ENCODE assay signal across 16 cellular contexts in genomic region chr6:160973311-160973710, GRCh38. TPM values are rescaled to one million over a fixed set of nuclear protein-coding genes. Genes with fewer than 3 reads are reported as not detected.
DNase-seq lines count a peak whose midpoint lies in the region; ATAC-seq and TF ChIP-seq lines count a peak whose summit lies in the region.
"Had no signal": no experiment of that assay in that cellular context is flagged by ENCODE, and none has a peak within 500 bp of the region (broad histone marks: within the 10 kb centered on the region; RNA-seq: fewer than 3 reads in every experiment).

No MANE protein-coding gene starts in this region.

- peak overlapping the region; percentile 31 for H3K4me3 ChIP-seq in GM23248
- H3K4me3 ChIP-seq in left ventricle myocardium inferior, result no peak overlapping the region
- H3K4me3 ChIP-seq: coronary artery, pancreas had no signal

- no peaks in the 10 kb centered on the region for H3K27me3 Mint-ChIP-seq in MCF 10A (ENCODE audit: insufficient read depth, unreplicated experiment)
- peaks cover 8 to 32% of the 10 kb centered on the region in 2 donors for H3K27me3 Mint-ChIP-seq in natural killer cell treated with Interleukin-12 subunit alpha and Interleukin-12 subunit beta and Interleukin-15 and Interleukin-18, amount 100 ng/mL, for 72 hours

- H3K36me3 ChIP-seq in GM23248 (ENCODE audit: low read depth), result no peaks in the 10 kb centered on the region
- no peaks in the 10 kb centered on the region for H3K36me3 ChIP-seq in left ventricle myocardium inferior
- H3K36me3 ChIP-seq: pancreas had no signal

- H3K4me1 ChIP-seq in GM23248 (ENCODE audit: insufficient read depth) (peaks cover 45% of the 10 kb centered on the region), left ventricle myocardium inferior (peaks cover 35% of the 10 kb centered on the region)

- intact Hi-C loops in MCF 10A (cut with micrococcal nuclease) (no loop called here), left ventricle myocardium inferior (cut with micrococcal nuclease) (no loop called here)

- H3F3A ChIP-seq in GM23248 (ENCODE audit: insufficient read depth), result peaks cover 41% of the 10 kb centered on the region

- no peaks in the 10 kb centered on the region for H3K27me3 ChIP-seq in GM23248 (replicated peaks; ENCODE audit: insufficient read depth)
- no peaks in the 10 kb centered on the region for H3K27me3 ChIP-seq in left ventricle myocardium inferior (ENCODE audit: low read depth)
- H3K27me3 ChIP-seq: pancreas had no signal

- H2AFZ ChIP-seq in GM23248, result peak overlapping the region; percentile 46; the same call in 1 of the 2 replicates

- TF ChIP-seq POLR2A in erythroblast (IDR thresholded peaks at IDR 0.05; ENCODE audit: low read length), result no peak

- no peaks in the 10 kb centered on the region for H3K9me2 ChIP-seq in GM23248 (ENCODE audit: insufficient read depth)

- H3K27ac Mint-ChIP-seq in MCF 10A (ENCODE audit: low read depth, unreplicated experiment), result peak overlapping the region; percentile 23
- no peak overlapping the region for H3K27ac Mint-ChIP-seq in natural killer cell treated with Interleukin-12 subunit alpha and Interleukin-12 subunit beta and Interleukin-15 and Interleukin-18, amount 100 ng/mL, for 72 hours
- H3K27ac Mint-ChIP-seq: activated CD4-positive, alpha-beta memory T cell treated with anti-CD3 and anti-CD28 coated beads for 36 hours; stimulated activated naive CD8-positive, alpha-beta T cell treated with anti-CD3 and anti-CD28 coated beads, Interleukin-15, Interleukin-2, amounts not matched to agents 100 ng/mL and 50 ng/mL, for 24 hours; T-helper 17 cell had no signal

- H3K79me2 ChIP-seq in GM23248 (ENCODE audit: insufficient read depth), result no peaks in the 10 kb centered on the region

- H3K27ac ChIP-seq in GM23248 (peak overlapping the region; percentile 98), left ventricle myocardium inferior (replicated peaks) (peak overlapping the region; percentile 90)

- H4K20me1 ChIP-seq in GM23248 (ENCODE audit: insufficient read depth), result no peaks in the 10 kb centered on the region

- H3K4me2 ChIP-seq in GM23248 (ENCODE audit: unreplicated experiment), result peak overlapping the region; percentile 62

- DNase-seq in GM23248 (peak; percentile 74), MCF 10A (ENCODE audit: unreplicated experiment) (no peak), left ventricle myocardium inferior (peak; percentile 60), retina (peak; percentile 21), NCI-H1694 (lab: John Stamatoyannopoulos, UW) (no peak), erythroblast (lab: John Stamatoyannopoulos, UW) (no peak)
- DNase-seq in natural killer cell treated with Interleukin-12 subunit alpha and Interleukin-12 subunit beta and Interleukin-15 and Interleukin-18, amount 100 ng/mL, for 72 hours (ENCODE audit: low spot score), result no peak
- DNase-seq: activated CD4-positive, alpha-beta memory T cell treated with anti-CD3 and anti-CD28 coated beads for 36 hours; activated naive CD4-positive, alpha-beta T cell treated with Interleukin-2 at 50 U/mL for 16 hours; NCI-H2171 treated with DMSO at 0.1 percent for 48 hours; pancreas; stimulated activated CD4-positive, alpha-beta T cell treated with anti-CD3 and anti-CD28 coated beads, Interleukin-4, amount 100 ng/mL, for 1 hour; T-helper 17 cell had no signal

- H3K36me3 Mint-ChIP-seq in MCF 10A (ENCODE audit: insufficient read depth, unreplicated experiment), result no peaks in the 10 kb centered on the region
- H3K36me3 Mint-ChIP-seq in natural killer cell treated with Interleukin-12 subunit alpha and Interleukin-12 subunit beta and Interleukin-15 and Interleukin-18, amount 100 ng/mL, for 72 hours, result no peaks in the 10 kb centered on the region
- H3K36me3 Mint-ChIP-seq: activated CD4-positive, alpha-beta memory T cell treated with anti-CD3 and anti-CD28 coated beads for 36 hours had no signal

- no peak for ATAC-seq in natural killer cell treated with Interleukin-12 subunit alpha and Interleukin-12 subunit beta and Interleukin-15 and Interleukin-18, amount 100 ng/mL, for 72 hours
- ATAC-seq in activated CD4-positive, CD25-positive, alpha-beta regulatory T cell treated with anti-CD3 and anti-CD28 coated beads, Interleukin-2, amount 50 U/mL, for 24 hours, result no peak
- ATAC-seq: T-helper 17 cell had no signal

- H3K9me3 Mint-ChIP-seq in MCF 10A (ENCODE audit: unreplicated experiment), result no peaks in the 10 kb centered on the region
- H3K9me3 Mint-ChIP-seq in natural killer cell treated with Interleukin-12 subunit alpha and Interleukin-12 subunit beta and Interleukin-15 and Interleukin-18, amount 100 ng/mL, for 72 hours, result no peaks in the 10 kb centered on the region
- H3K9me3 Mint-ChIP-seq: activated CD4-positive, alpha-beta memory T cell treated with anti-CD3 and anti-CD28 coated beads for 36 hours; stimulated activated naive CD8-positive, alpha-beta T cell treated with anti-CD3 and anti-CD28 coated beads, Interleukin-15, Interleukin-2, amounts not matched to agents 100 ng/mL and 50 ng/mL, for 24 hours had no signal

- CTCF ChIA-PET in MCF 10A (lab: Yijun Ruan, JAX), result interaction anchor here (0.5 kb wide), 1 partner anchor 24 kb away, joined by 4 read pairs; no protein-coding TSS in a partner anchor

- 13 to 25% methylated on average over 8 of the region's 8 CpGs for WGBS in GM23248 (ENCODE audit: low coverage in 1 of 2, low lambda C conversion rate in 2 of 2, missing lambda C conversion rate in 2 of 2), 2 experiments

- in situ Hi-C loops in GM23248 (cut with MboI), result no loop called here

- BruUV-seq in MCF 10A (replicated peaks; lab: Mats Ljungman, UMichigan), result no TSS peak

- peak overlapping the region; percentile 84 for H3K9ac ChIP-seq in GM23248

- TF ChIP-seq CTCF in MCF 10A (IDR thresholded peaks at IDR 0.05; ENCODE audit: unreplicated experiment), result no peak
- no peak for TF ChIP-seq CTCF in left ventricle myocardium inferior (IDR thresholded peaks at IDR 0.05; ENCODE audit: borderline replicate concordance)

- peaks cover 17% of the 10 kb centered on the region for H3K4me1 Mint-ChIP-seq in MCF 10A (ENCODE audit: insufficient read depth, unreplicated experiment)
- H3K4me1 Mint-ChIP-seq in natural killer cell treated with Interleukin-12 subunit alpha and Interleukin-12 subunit beta and Interleukin-15 and Interleukin-18, amount 100 ng/mL, for 72 hours (ENCODE audit: low read depth in 2 of 2), result no peaks in the 10 kb centered on the region

- no peak overlapping the region for H3K4me3 Mint-ChIP-seq in MCF 10A (ENCODE audit: unreplicated experiment)
- H3K4me3 Mint-ChIP-seq in natural killer cell treated with Interleukin-12 subunit alpha and Interleukin-12 subunit beta and Interleukin-15 and Interleukin-18, amount 100 ng/mL, for 72 hours, result no peak overlapping the region
- H3K4me3 Mint-ChIP-seq: activated CD4-positive, alpha-beta memory T cell treated with anti-CD3 and anti-CD28 coated beads for 36 hours; stimulated activated naive CD8-positive, alpha-beta T cell treated with anti-CD3 and anti-CD28 coated beads, Interleukin-15, Interleukin-2, amounts not matched to agents 100 ng/mL and 50 ng/mL, for 24 hours; T-helper 17 cell had no signal

- POLR2A ChIA-PET in MCF 10A (lab: Yijun Ruan, JAX), result interaction anchor here (1.3 to 4.3 kb wide), 3 partner anchors 18 to 24 kb away, joined by 4 to 34 read pairs (median 27); partner anchors contain the start of gene MAP3K4

- H3K9me3 ChIP-seq in GM23248 (ENCODE audit: low read depth), result no peaks in the 10 kb centered on the region
- H3K9me3 ChIP-seq in left ventricle myocardium inferior (replicated peaks), result no peaks in the 10 kb centered on the region
- H3K9me3 ChIP-seq: pancreas had no signal

RNA-seq across cellular contexts. Expression of gene MAP3K4, which starts 18.3 kb away (rescaled TPM):
- 24.0 and 26.2 TPM in 2 replicates for total RNA-seq in GM23248 (2014; rRNA removed; shearing (Covaris generic))
- 8.4 and 13.0 TPM in 2 replicates for polyA plus RNA-seq in GM23248 (2016; fragmentation: Nextera tagmentation; extraction: Ambion mirVana)
- total RNA-seq in MCF 10A (2022) (30.9 and 38.7 TPM in 2 replicates), left ventricle myocardium inferior (37.1 TPM)
- 10 to 100 TPM; 39.4 to 67.6 TPM for total RNA-seq in natural killer cell treated with Interleukin-12 subunit alpha and Interleukin-12 subunit beta and Interleukin-15 and Interleukin-18, amount 100 ng/mL, for 72 hours

Comparison
In these comparisons a context has a peak if more than half of its experiments do, and no peak if none do; other contexts are left out.
1. DNase-seq: peak in GM23248 (single experiment), left ventricle myocardium inferior (single experiment) and retina (single experiment); none in MCF 10A (single experiment), natural killer cell treated with Interleukin-12 subunit alpha and Interleukin-12 subunit beta and Interleukin-15 and Interleukin-18, amount 100 ng/mL, for 72 hours (single experiment), NCI-H1694 (single experiment) and erythroblast (0 of 2).